23 cellular contexts compared by ENCODE assay signal in genomic region chr1:156964431-156964830, GRCh38. TPM values are rescaled to one million over a fixed set of nuclear protein-coding genes. Genes with fewer than 3 reads are reported as not detected.
DNase-seq lines count a peak whose midpoint lies in the region; ATAC-seq lines count a peak whose summit lies in the region.
"Had no signal": no experiment of that assay in that cellular context is flagged by ENCODE, and none has a peak within 500 bp of the region (broad histone marks: within the 10 kb centered on the region; RNA-seq: fewer than 3 reads in every experiment).

No MANE protein-coding gene starts in this region.

- ATAC-seq in effector memory CD8-positive, alpha-beta T cell (replicated peaks), result no peak
- no peak for ATAC-seq in stimulated activated memory B cell treated with anti-CD40 and anti-IgM and Interleukin-4, amounts not matched to agents 10 μg/mL and 1 μg/mL and 100 μg/mL, for 72 hours
- no peak for ATAC-seq in HG02840 (IDR thresholded peaks at IDR 0.05; ENCODE audit: low FRiP score, unreplicated experiment)
- ATAC-seq: gastrocnemius medialis; stimulated activated naive CD8-positive, alpha-beta T cell treated with anti-CD3 and anti-CD28 coated beads, Interleukin-15, Interleukin-2, amounts not matched to agents 100 U/mL and 50 U/mL, for 24 hours; WTC11 had no signal

- no peak for DNase-seq in activated naive CD8-positive, alpha-beta T cell treated with anti-CD3 and anti-CD28 coated beads for 36 hours
- peak; percentile 4 for DNase-seq in HCEC 1CT
- no peak for DNase-seq in effector memory CD8-positive, alpha-beta T cell
- no peak for DNase-seq in activated CD4-positive, alpha-beta memory T cell treated with anti-CD3 and anti-CD28 coated beads for 36 hours
- no peak for DNase-seq in central memory CD4-positive, alpha-beta T cell
- DNase-seq: Caco-2; DND-41; gastrocnemius medialis; mesendoderm; NCI-H1092 treated with DMSO at 0.1 percent for 48 hours; NCI-H2081; PC-9; SIG-M5; stimulated activated CD4-positive, alpha-beta T cell treated with anti-CD3 and anti-CD28 coated beads, Interleukin-2, amount 100 ng/mL, for 24 hours; stimulated activated naive CD8-positive, alpha-beta T cell treated with anti-CD3 and anti-CD28 coated beads, Interleukin-15, Interleukin-2, amounts not matched to agents 100 U/mL and 50 U/mL, for 24 hours; trophoblast cell had no signal

- H3K27me3 Mint-ChIP-seq in activated naive CD8-positive, alpha-beta T cell, result no peaks in the 10 kb centered on the region
- H3K27me3 Mint-ChIP-seq in activated naive CD8-positive, alpha-beta T cell treated with anti-CD3 and anti-CD28 coated beads for 36 hours, result no peaks in the 10 kb centered on the region
- peaks cover 17 to 21% of the 10 kb centered on the region in 2 donors for H3K27me3 Mint-ChIP-seq in effector memory CD8-positive, alpha-beta T cell
- peaks cover 19% of the 10 kb centered on the region for H3K27me3 Mint-ChIP-seq in stimulated activated memory B cell treated with anti-CD40 and anti-IgM and Interleukin-4, amounts not matched to agents 10 μg/mL and 1 μg/mL and 100 μg/mL, for 72 hours
- no peaks in the 10 kb centered on the region for H3K27me3 Mint-ChIP-seq in activated CD4-positive, alpha-beta memory T cell treated with anti-CD3 and anti-CD28 coated beads for 36 hours

- CTCF ChIA-PET in activated CD4-positive, alpha-beta memory T cell treated with anti-CD3 and anti-CD28 coated beads for 36 hours (lab: Charles Lee), result no interaction called here

- H3K9me3 Mint-ChIP-seq in activated naive CD8-positive, alpha-beta T cell (ENCODE audit: low read depth), result no peaks in the 10 kb centered on the region
- H3K9me3 Mint-ChIP-seq in activated naive CD8-positive, alpha-beta T cell treated with anti-CD3 and anti-CD28 coated beads for 36 hours, result no peaks in the 10 kb centered on the region
- no peaks in the 10 kb centered on the region for H3K9me3 Mint-ChIP-seq in effector memory CD8-positive, alpha-beta T cell
- no peaks in the 10 kb centered on the region for H3K9me3 Mint-ChIP-seq in stimulated activated memory B cell treated with anti-CD40 and anti-IgM and Interleukin-4, amounts not matched to agents 10 μg/mL and 1 μg/mL and 100 μg/mL, for 72 hours
- H3K9me3 Mint-ChIP-seq in activated CD4-positive, alpha-beta memory T cell treated with anti-CD3 and anti-CD28 coated beads for 36 hours, result no peaks in the 10 kb centered on the region
- H3K9me3 Mint-ChIP-seq: natural killer cell treated with Interleukin-12 subunit alpha and Interleukin-12 subunit beta and Interleukin-15 and Interleukin-18, amount 100 ng/mL, for 72 hours; WTC11 had no signal

- intact Hi-C loops in activated CD4-positive, alpha-beta memory T cell treated with anti-CD3 and anti-CD28 coated beads for 36 hours (cut with micrococcal nuclease), result loop anchor here (10.0 kb wide), 1 partner anchor 100 kb away; no protein-coding TSS in a partner anchor

- peak overlapping the region; percentile 83 for H3K4me3 Mint-ChIP-seq in activated naive CD8-positive, alpha-beta T cell
- H3K4me3 Mint-ChIP-seq in activated naive CD8-positive, alpha-beta T cell treated with anti-CD3 and anti-CD28 coated beads for 36 hours, result no peak overlapping the region
- H3K4me3 Mint-ChIP-seq in effector memory CD8-positive, alpha-beta T cell, result peak overlapping the region; percentile 55 to 59
- no peak overlapping the region for H3K4me3 Mint-ChIP-seq in stimulated activated memory B cell treated with anti-CD40 and anti-IgM and Interleukin-4, amounts not matched to agents 10 μg/mL and 1 μg/mL and 100 μg/mL, for 72 hours
- H3K4me3 Mint-ChIP-seq in activated CD4-positive, alpha-beta memory T cell treated with anti-CD3 and anti-CD28 coated beads for 36 hours, result no peak overlapping the region
- H3K4me3 Mint-ChIP-seq: natural killer cell treated with Interleukin-12 subunit alpha and Interleukin-12 subunit beta and Interleukin-15 and Interleukin-18, amount 100 ng/mL, for 72 hours; WTC11 had no signal

- POLR2A ChIA-PET in activated CD4-positive, alpha-beta memory T cell treated with anti-CD3 and anti-CD28 coated beads for 36 hours (lab: Charles Lee), result no interaction called here

- peaks cover 36% of the 10 kb centered on the region for H3K4me1 Mint-ChIP-seq in activated naive CD8-positive, alpha-beta T cell (ENCODE audit: low read depth)
- peaks cover 22% of the 10 kb centered on the region for H3K4me1 Mint-ChIP-seq in activated naive CD8-positive, alpha-beta T cell treated with anti-CD3 and anti-CD28 coated beads for 36 hours
- H3K4me1 Mint-ChIP-seq in effector memory CD8-positive, alpha-beta T cell (ENCODE audit: low read depth in 2 of 2), result peaks cover 15 to 17% of the 10 kb centered on the region in 2 donors
- peaks cover 18% of the 10 kb centered on the region for H3K4me1 Mint-ChIP-seq in stimulated activated memory B cell treated with anti-CD40 and anti-IgM and Interleukin-4, amounts not matched to agents 10 μg/mL and 1 μg/mL and 100 μg/mL, for 72 hours
- peaks cover 23% of the 10 kb centered on the region for H3K4me1 Mint-ChIP-seq in activated CD4-positive, alpha-beta memory T cell treated with anti-CD3 and anti-CD28 coated beads for 36 hours (ENCODE audit: low read depth)
- H3K4me1 Mint-ChIP-seq: WTC11 had no signal

- H3K27ac Mint-ChIP-seq in activated naive CD8-positive, alpha-beta T cell, result peak overlapping the region; percentile 90
- no peak overlapping the region for H3K27ac Mint-ChIP-seq in activated naive CD8-positive, alpha-beta T cell treated with anti-CD3 and anti-CD28 coated beads for 36 hours
- peak overlapping the region; percentile 1 to 54 for H3K27ac Mint-ChIP-seq in effector memory CD8-positive, alpha-beta T cell
- H3K27ac Mint-ChIP-seq in stimulated activated memory B cell treated with anti-CD40 and anti-IgM and Interleukin-4, amounts not matched to agents 10 μg/mL and 1 μg/mL and 100 μg/mL, for 72 hours, result peak overlapping the region; percentile 58
- H3K27ac Mint-ChIP-seq in activated CD4-positive, alpha-beta memory T cell treated with anti-CD3 and anti-CD28 coated beads for 36 hours, result no peak overlapping the region

- H3K36me3 Mint-ChIP-seq in activated naive CD8-positive, alpha-beta T cell, result peaks cover 12% of the 10 kb centered on the region
- no peaks in the 10 kb centered on the region for H3K36me3 Mint-ChIP-seq in activated naive CD8-positive, alpha-beta T cell treated with anti-CD3 and anti-CD28 coated beads for 36 hours
- peaks cover 3% of the 10 kb centered on the region for H3K36me3 Mint-ChIP-seq in effector memory CD8-positive, alpha-beta T cell (ENCODE audit: insufficient read depth)
- H3K36me3 Mint-ChIP-seq in stimulated activated memory B cell treated with anti-CD40 and anti-IgM and Interleukin-4, amounts not matched to agents 10 μg/mL and 1 μg/mL and 100 μg/mL, for 72 hours, result peaks cover 5% of the 10 kb centered on the region
- no peaks in the 10 kb centered on the region for H3K36me3 Mint-ChIP-seq in activated CD4-positive, alpha-beta memory T cell treated with anti-CD3 and anti-CD28 coated beads for 36 hours
- H3K36me3 Mint-ChIP-seq: natural killer cell treated with Interleukin-12 subunit alpha and Interleukin-12 subunit beta and Interleukin-15 and Interleukin-18, amount 100 ng/mL, for 72 hours had no signal

RNA-seq across cellular contexts. Expression of gene LRRC71, which starts 44.0 kb away (rescaled TPM):
- total RNA-seq in activated naive CD8-positive, alpha-beta T cell treated with anti-CD3 and anti-CD28 coated beads for 36 hours, result not detected
- total RNA-seq in activated CD4-positive, alpha-beta memory T cell treated with anti-CD3 and anti-CD28 coated beads for 36 hours, result not detected
- total RNA-seq: breast epithelium; Caco-2; gastrocnemius medialis; natural killer cell treated with Interleukin-12 subunit alpha and Interleukin-12 subunit beta and Interleukin-15 and Interleukin-18, amount 100 ng/mL, for 72 hours; PC-9; T-helper 2 cell treated with Interferon-gamma antibody and Interleukin-4, amounts not matched to agents 100 ng/mL and 5 ng/mL, for 36 hours had no signal

Comparison
In these comparisons a context has a peak if more than half of its experiments do, and no peak if none do; other contexts are left out.
1. H3K27ac Mint-ChIP-seq: peak in activated naive CD8-positive, alpha-beta T cell (single experiment), effector memory CD8-positive, alpha-beta T cell (2 of 2) and stimulated activated memory B cell treated with anti-CD40 and anti-IgM and Interleukin-4, amounts not matched to agents 10 μg/mL and 1 μg/mL and 100 μg/mL, for 72 hours (single experiment); none in activated naive CD8-positive, alpha-beta T cell treated with anti-CD3 and anti-CD28 coated beads for 36 hours (single experiment) and activated CD4-positive, alpha-beta memory T cell treated with anti-CD3 and anti-CD28 coated beads for 36 hours (single experiment).
2. H3K4me3 Mint-ChIP-seq: peak in activated naive CD8-positive, alpha-beta T cell (single experiment) and effector memory CD8-positive, alpha-beta T cell (2 of 2); none in activated naive CD8-positive, alpha-beta T cell treated with anti-CD3 and anti-CD28 coated beads for 36 hours (single experiment), stimulated activated memory B cell treated with anti-CD40 and anti-IgM and Interleukin-4, amounts not matched to agents 10 μg/mL and 1 μg/mL and 100 μg/mL, for 72 hours (single experiment) and activated CD4-positive, alpha-beta memory T cell treated with anti-CD3 and anti-CD28 coated beads for 36 hours (single experiment).